Comparison of ENCODE assay signal across 16 cellular contexts in the genomic region with DNA sequence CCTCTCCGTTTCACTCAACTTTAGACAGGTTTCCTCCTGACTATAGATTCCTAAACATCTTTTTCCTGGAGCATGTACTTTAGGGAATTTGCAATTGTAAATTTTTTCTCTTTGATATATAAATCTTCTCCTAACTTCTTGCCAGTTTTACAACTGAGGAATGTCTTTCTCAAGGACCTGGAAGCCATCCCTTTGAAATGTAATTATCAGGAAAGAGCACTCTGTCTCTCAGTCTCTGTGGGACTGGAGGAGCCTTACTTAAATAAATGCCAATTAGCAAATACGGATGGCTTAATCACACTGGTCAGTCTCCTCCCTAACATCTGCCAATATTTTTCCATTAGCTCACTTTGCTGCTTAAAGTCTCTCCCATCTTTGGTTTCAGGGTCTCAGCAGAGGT.
"Had no signal": no experiment of that assay in that cellular context is flagged by ENCODE, and none has a peak within 500 bp of the region (broad histone marks: within the 10 kb centered on the region; RNA-seq: fewer than 3 reads in every experiment).

No MANE protein-coding gene starts in this region.

- H3K4me1 ChIP-seq: breast epithelium, parathyroid adenoma, right lobe of liver, tibial nerve had no signal

- H3K4me3 ChIP-seq: breast epithelium, coronary artery, mucosa of descending colon, right lobe of liver, tibial nerve had no signal

- H3K27me3 ChIP-seq: breast epithelium, right lobe of liver, tibial nerve had no signal

- H3K27ac ChIP-seq: breast epithelium, coronary artery, parathyroid adenoma, right lobe of liver, tibial nerve had no signal

- DNase-seq: activated CD4-positive, alpha-beta T cell treated with anti-CD3 and anti-CD28 coated beads, Interleukin-2, amount 50 U/mL, for 1 hour; activated CD4-positive, CD25-positive, alpha-beta regulatory T cell treated with anti-CD3 and anti-CD28 coated beads, Interleukin-2, amount 50 U/mL, for 72 hours; activated CD8-positive, alpha-beta memory T cell treated with anti-CD3 and anti-CD28 coated beads, Interleukin-2, amount 50 U/mL, for 4 hours; activated naive CD4-positive, alpha-beta T cell treated with anti-CD3 and anti-CD28 coated beads, Interleukin-2, amount 10 ng/mL, durations not matched to agents 7 days and 5 days; activated T-cell treated with anti-CD3 and anti-CD28 coated beads, Interleukin-2, amount 50 U/mL, for 4 hours; hypothalamus; mucosa of descending colon; naive B cell; right lobe of liver; small intestine; stimulated activated CD4-positive, alpha-beta T cell treated with anti-CD3 and anti-CD28 coated beads, Interleukin-15, amount 100 ng/mL, for 24 hours; stimulated activated CD4-positive, alpha-beta T cell treated with anti-CD3 and anti-CD28 coated beads, Interleukin-2, amount 100 ng/mL, for 48 hours had no signal

- H3K9ac ChIP-seq: parathyroid adenoma had no signal

- H3K9me3 ChIP-seq: breast epithelium, mucosa of descending colon, right lobe of liver, tibial nerve had no signal

- H3K36me3 ChIP-seq: breast epithelium, right lobe of liver, tibial nerve had no signal
